Comparison of ENCODE assay signal across 31 cellular contexts in genomic region chr16:14514967-14515366, GRCh38.
"Had no signal": no experiment of that assay in that cellular context is flagged by ENCODE, and none has a peak within 500 bp of the region (broad histone marks: within the 10 kb centered on the region; RNA-seq: fewer than 3 reads in every experiment).

No MANE protein-coding gene starts in this region.

- H3K4me2 ChIP-seq: neural progenitor cell, smooth muscle cell had no signal

- H3K36me3 ChIP-seq: neural progenitor cell, ovary, suprapubic skin, tibial artery, transverse colon, upper lobe of left lung, vagina had no signal

- DNase-seq: natural killer cell; occipital lobe; ovary; posterior cingulate gyrus; psoas muscle; right cardiac atrium; spleen; stimulated activated CD4-positive, alpha-beta T cell treated with anti-CD3 and anti-CD28 coated beads, Interleukin-12 subunit alpha, Interleukin-12 subunit beta, amount 100 ng/mL, for 4 hours; stimulated activated CD4-positive, alpha-beta T cell treated with anti-CD3 and anti-CD28 coated beads, Interleukin-1b, Interleukin-23, amount 100 ng/mL, for 48 hours; stimulated activated CD4-positive, alpha-beta T cell treated with anti-CD3 and anti-CD28 coated beads, Interleukin-4, amount 100 ng/mL, for 1 hour; stimulated activated CD4-positive, alpha-beta T cell treated with anti-CD3 and anti-CD28 coated beads, Interleukin-4, amount 100 ng/mL, for 4 hours; stimulated activated CD8-positive, alpha-beta memory T cell treated with anti-CD3 and anti-CD28 coated beads, Interleukin-4, amount 100 ng/mL, for 48 hours; stimulated activated naive CD4-positive, alpha-beta T cell; stimulated activated naive CD8-positive, alpha-beta T cell treated with anti-CD3 and anti-CD28 coated beads, Interleukin-15, amount 100 ng/mL, for 72 hours; stimulated activated naive CD8-positive, alpha-beta T cell treated with anti-CD3 and anti-CD28 coated beads, Interleukin-15, Interleukin-2, amounts not matched to agents 100 U/mL and 50 U/mL, for 24 hours; substantia nigra; testis; tibial artery; transverse colon; upper lobe of left lung had no signal

- H3K27ac Mint-ChIP-seq: natural killer cell; nephron; neural progenitor cell; progenitor cell of endocrine pancreas; stimulated activated memory B cell treated with anti-CD40 and anti-IgM and Interleukin-4, amounts not matched to agents 10 μg/mL and 1 μg/mL and 100 μg/mL, for 72 hours; stimulated activated naive CD8-positive, alpha-beta T cell treated with anti-CD3 and anti-CD28 coated beads, Interleukin-15, amount 100 ng/mL, for 72 hours had no signal

- H3K9ac ChIP-seq: neural progenitor cell, parathyroid adenoma had no signal

- H3K9me3 Mint-ChIP-seq: natural killer cell; nephron; neural progenitor cell; stimulated activated memory B cell treated with anti-CD40 and anti-IgM and Interleukin-4, amounts not matched to agents 10 μg/mL and 1 μg/mL and 100 μg/mL, for 72 hours; stimulated activated naive CD8-positive, alpha-beta T cell treated with anti-CD3 and anti-CD28 coated beads, Interleukin-15, amount 100 ng/mL, for 72 hours had no signal

- H3K9me3 ChIP-seq: ovary, psoas muscle, spleen, suprapubic skin, testis, tibial artery, transverse colon, upper lobe of left lung, vagina had no signal

- H3K4me3 Mint-ChIP-seq: natural killer cell; nephron; neural progenitor cell; stimulated activated memory B cell treated with anti-CD40 and anti-IgM and Interleukin-4, amounts not matched to agents 10 μg/mL and 1 μg/mL and 100 μg/mL, for 72 hours; stimulated activated naive CD8-positive, alpha-beta T cell treated with anti-CD3 and anti-CD28 coated beads, Interleukin-15, amount 100 ng/mL, for 72 hours had no signal

- H3K4me1 Mint-ChIP-seq: nephron, neural progenitor cell had no signal

- H3K27ac ChIP-seq: neural progenitor cell, ovary, parathyroid adenoma, psoas muscle, skin epidermis, spleen, suprapubic skin, testis, tibial artery, transverse colon, upper lobe of left lung, vagina had no signal

- H3K4me3 ChIP-seq: neural progenitor cell, ovary, psoas muscle, skin epidermis, smooth muscle cell, spleen, suprapubic skin, testis, tibial artery, transverse colon, upper lobe of left lung, vagina had no signal

- H2AFZ ChIP-seq: neural progenitor cell, parathyroid adenoma had no signal

- H3K36me3 Mint-ChIP-seq: natural killer cell, neural progenitor cell had no signal

- H3K27me3 ChIP-seq: neural progenitor cell, ovary, spleen, suprapubic skin, testis, tibial artery, transverse colon, upper lobe of left lung, vagina had no signal

- ATAC-seq: natural killer cell; psoas muscle; right cardiac atrium; sciatic nerve; stimulated activated memory B cell treated with anti-CD40 and anti-IgM and Interleukin-4, amounts not matched to agents 10 μg/mL and 1 μg/mL and 100 μg/mL, for 72 hours; stimulated activated naive CD8-positive, alpha-beta T cell treated with anti-CD3 and anti-CD28 coated beads, Interleukin-15, amount 100 ng/mL, for 72 hours; stimulated activated naive CD8-positive, alpha-beta T cell treated with anti-CD3 and anti-CD28 coated beads, Interleukin-15, Interleukin-2, amounts not matched to agents 100 U/mL and 50 U/mL, for 24 hours had no signal

- H3K27me3 Mint-ChIP-seq: progenitor cell of endocrine pancreas; stimulated activated memory B cell treated with anti-CD40 and anti-IgM and Interleukin-4, amounts not matched to agents 10 μg/mL and 1 μg/mL and 100 μg/mL, for 72 hours; stimulated activated naive CD8-positive, alpha-beta T cell treated with anti-CD3 and anti-CD28 coated beads, Interleukin-15, amount 100 ng/mL, for 72 hours had no signal

- FAIRE-seq: urothelium cell line had no signal
